ENCODE assay signal across 9 cellular contexts in genomic region chr17:72644481-72644880, GRCh38.
"Had no signal": no experiment of that assay in that cellular context is flagged by ENCODE, and none has a peak within 500 bp of the region (broad histone marks: within the 10 kb centered on the region; RNA-seq: fewer than 3 reads in every experiment).

No MANE protein-coding gene starts in this region.

- H3K4me3 Mint-ChIP-seq: IgD-negative memory B cell had no signal

- H3K27ac ChIP-seq: GM23248, HL-60 had no signal

- H2AFZ ChIP-seq: GM23248 had no signal

- H3K4me3 ChIP-seq: GM23248, HAP-1 had no signal

- H3K9ac ChIP-seq: GM23248 had no signal

- H3K4me1 ChIP-seq: HAP-1 had no signal

- DNase-seq: GM23248, GOT3, H7, KBM-7 had no signal

- H3K36me3 ChIP-seq: HAP-1 had no signal

- H3K9me3 ChIP-seq: HAP-1 had no signal

- H3K4me1 Mint-ChIP-seq: IgD-negative memory B cell had no signal

- H3K27ac Mint-ChIP-seq: IgD-negative memory B cell had no signal

- ATAC-seq: HCT116, HepG2 had no signal
